8 cellular contexts compared by ENCODE assay signal in genomic region chr1:21338568-21339401, GRCh38. TPM values are rescaled to one million over a fixed set of nuclear protein-coding genes. Genes with fewer than 3 reads are reported as not detected.
DNase-seq lines count a peak whose midpoint lies in the region; ATAC-seq and TF ChIP-seq lines count a peak whose summit lies in the region.

No MANE protein-coding gene starts in this region.

- H3K9me3 Mint-ChIP-seq in osteocyte (ENCODE audit: unreplicated experiment): no peaks in the 10 kb centered on the region

- TF ChIP-seq CTCF in dorsolateral prefrontal cortex (IDR thresholded peaks at IDR 0.05 in 54 of 56, conservative IDR thresholded peaks at IDR 0.05 in 2 of 56; ENCODE audit: low read depth in 1 of 56, partially characterized antibody in 56 of 56): no peak
- no peak for TF ChIP-seq CTCF in osteocyte (IDR thresholded peaks at IDR 0.05)

- H3K4me3 Mint-ChIP-seq in osteocyte (ENCODE audit: unreplicated experiment): no peak overlapping the region

- H3K27me3 ChIP-seq in dorsolateral prefrontal cortex: no peaks in the 10 kb centered on the region

- H3K36me3 Mint-ChIP-seq in osteocyte (ENCODE audit: unreplicated experiment): no peaks in the 10 kb centered on the region

- H3K4me3 ChIP-seq in dorsolateral prefrontal cortex: no peak overlapping the region

- no peak for ATAC-seq in HG02970 (IDR thresholded peaks at IDR 0.05; ENCODE audit: low FRiP score, unreplicated experiment)
- no peak for ATAC-seq in GM19328 (IDR thresholded peaks at IDR 0.05; ENCODE audit: unreplicated experiment)

- peaks cover 96% of the 10 kb centered on the region for H3K4me1 Mint-ChIP-seq in osteocyte (ENCODE audit: unreplicated experiment)

- intact Hi-C loops in dorsolateral prefrontal cortex (cut with DNase I): loop anchor here in 1 of 2 donors (5.0 kb wide), 1 partner anchor 81 kb away; no protein-coding TSS in a partner anchor

- DNase-seq in DMS153 (lab: John Stamatoyannopoulos, UW): peak; percentile 97
- DNase-seq in NCI-H2196 treated with DMSO at 0.1 percent for 48 hours (lab: John Stamatoyannopoulos, UW; ENCODE audit: unreplicated experiment): peak; percentile 91
- DNase-seq in dorsolateral prefrontal cortex: no peak
- DNase-seq in osteocyte (ENCODE audit: extremely low spot score, unreplicated experiment): no peak
- no peak for DNase-seq in inferior parietal cortex (ENCODE audit: extremely low spot score)
- DNase-seq in activated naive CD4-positive, alpha-beta T cell treated with anti-CD3 and anti-CD28 coated beads, Interleukin-2, amount 50 U/mL, for 16 hours: no peak

- no peaks in the 10 kb centered on the region for H3K27me3 Mint-ChIP-seq in osteocyte (ENCODE audit: unreplicated experiment)

- peak overlapping the region; percentile 97 for H3K27ac Mint-ChIP-seq in osteocyte (ENCODE audit: unreplicated experiment)

- H3K27ac ChIP-seq in dorsolateral prefrontal cortex: peak overlapping the region in 50 of 59 donors; percentile 4 to 91 (median 59)

RNA-seq across cellular contexts. Expression of gene ECE1, which starts 48.5 kb away (rescaled TPM):
- total RNA-seq in dorsolateral prefrontal cortex (100 to 1,000 TPM in 2 of 120 experiments, 10 to 100 TPM in 118; 38.8 to 122 (median 62.6) TPM), osteocyte (217 and 236 TPM in 2 replicates)

Comparison
In these comparisons a context has a peak if more than half of its experiments do, and no peak if none do; other contexts are left out.
1. DNase-seq: peak in DMS153 (single experiment) and NCI-H2196 treated with DMSO at 0.1 percent for 48 hours (single experiment); none in dorsolateral prefrontal cortex (0 of 10), osteocyte (single experiment), inferior parietal cortex (single experiment) and activated naive CD4-positive, alpha-beta T cell treated with anti-CD3 and anti-CD28 coated beads, Interleukin-2, amount 50 U/mL, for 16 hours (single experiment).